ENCODE assay signal across 1 cellular context in genomic region chr11:128324051-128324481, GRCh38.
TF ChIP-seq lines count a peak whose summit lies in the region.

No MANE protein-coding gene starts in this region.

TF ChIP-seq in HepG2, 621 proteins besides CTCF, POLR2A, EP300 and RAD21:
- TF ChIP-seq ZNF556 (CRISPR knock-in tag; IDR thresholded peaks at IDR 0.05; ENCODE audit: borderline replicate concordance) (no peak), IRX3 (CRISPR knock-in tag; IDR thresholded peaks at IDR 0.05; ENCODE audit: borderline replicate concordance, low read depth) (no peak)
- TF ChIP-seq, protein P1, sequence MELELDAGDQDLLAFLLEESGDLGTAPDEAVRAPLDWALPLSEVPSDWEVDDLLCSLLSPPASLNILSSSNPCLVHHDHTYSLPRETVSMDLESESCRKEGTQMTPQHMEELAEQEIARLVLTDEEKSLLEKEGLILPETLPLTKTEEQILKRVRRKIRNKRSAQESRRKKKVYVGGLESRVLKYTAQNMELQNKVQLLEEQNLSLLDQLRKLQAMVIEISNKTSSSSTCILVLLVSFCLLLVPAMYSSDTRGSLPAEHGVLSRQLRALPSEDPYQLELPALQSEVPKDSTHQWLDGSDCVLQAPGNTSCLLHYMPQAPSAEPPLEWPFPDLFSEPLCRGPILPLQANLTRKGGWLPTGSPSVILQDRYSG (CRISPR knock-in tag; IDR thresholded peaks at IDR 0.05) = no peak
- TF ChIP-seq, protein P2, sequence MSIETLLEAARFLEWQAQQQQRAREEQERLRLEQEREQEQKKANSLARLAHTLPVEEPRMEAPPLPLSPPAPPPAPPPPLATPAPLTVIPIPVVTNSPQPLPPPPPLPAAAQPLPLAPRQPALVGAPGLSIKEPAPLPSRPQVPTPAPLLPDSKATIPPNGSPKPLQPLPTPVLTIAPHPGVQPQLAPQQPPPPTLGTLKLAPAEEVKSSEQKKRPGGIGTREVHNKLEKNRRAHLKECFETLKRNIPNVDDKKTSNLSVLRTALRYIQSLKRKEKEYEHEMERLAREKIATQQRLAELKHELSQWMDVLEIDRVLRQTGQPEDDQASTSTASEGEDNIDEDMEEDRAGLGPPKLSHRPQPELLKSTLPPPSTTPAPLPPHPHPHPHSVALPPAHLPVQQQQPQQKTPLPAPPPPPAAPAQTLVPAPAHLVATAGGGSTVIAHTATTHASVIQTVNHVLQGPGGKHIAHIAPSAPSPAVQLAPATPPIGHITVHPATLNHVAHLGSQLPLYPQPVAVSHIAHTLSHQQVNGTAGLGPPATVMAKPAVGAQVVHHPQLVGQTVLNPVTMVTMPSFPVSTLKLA (IDR thresholded peaks at IDR 0.05) = no peak
TF ChIP-seq in HepG2: peak in this region for 0.
